Comparison of ENCODE assay signal across 19 cellular contexts in the genomic region with DNA sequence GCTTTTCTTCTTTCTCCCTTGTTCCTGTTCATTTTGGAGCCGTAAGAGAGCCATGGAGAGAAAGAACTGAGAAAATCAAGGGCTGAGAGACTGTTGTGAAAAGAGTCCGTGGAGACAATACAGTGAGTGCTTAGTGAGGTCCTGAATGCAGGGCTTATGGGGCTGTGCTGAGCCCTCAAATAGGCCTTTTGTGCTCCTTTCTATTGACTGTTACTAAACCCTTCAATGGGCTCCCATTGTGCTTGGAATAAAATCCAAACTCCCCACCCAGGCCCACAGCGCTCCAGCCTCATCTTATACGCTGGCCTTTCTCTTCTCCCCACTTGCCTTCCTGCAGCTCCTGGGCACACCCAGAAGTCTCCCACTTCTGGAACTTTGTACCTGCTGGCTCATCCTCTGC.
"Had no signal": no experiment of that assay in that cellular context is flagged by ENCODE, and none has a peak within 500 bp of the region (broad histone marks: within the 10 kb centered on the region; RNA-seq: fewer than 3 reads in every experiment).

No MANE protein-coding gene starts in this region.

- H3K27me3 Mint-ChIP-seq: activated naive CD8-positive, alpha-beta T cell treated with anti-CD3 and anti-CD28 coated beads for 36 hours had no signal

- ATAC-seq: activated CD8-positive, alpha-beta memory T cell treated with anti-CD3 and anti-CD28 coated beads, Interleukin-2, amount 10 ng/mL, durations not matched to agents 7 days and 5 days; activated T-cell treated with anti-CD3 and anti-CD28 coated beads, Interleukin-2, amount 50 U/mL, for 4 hours; esophagus mucosa; left lobe of liver had no signal

- H3K36me3 ChIP-seq: ovary, tibial artery, uterus had no signal

- H3K27ac Mint-ChIP-seq: activated CD8-positive, alpha-beta memory T cell treated with anti-CD3 and anti-CD28 coated beads, Interleukin-2, amount 10 ng/mL, durations not matched to agents 7 days and 5 days; activated naive CD8-positive, alpha-beta T cell treated with anti-CD3 and anti-CD28 coated beads for 36 hours; dendritic cell treated with granulocyte-macrophage colony-stimulating factor and Interleukin-4, amounts not matched to agents 40 ng/mL and 50 ng/mL, for 4 days; nephron had no signal

- H3K27ac ChIP-seq: ovary, skin epidermis, tibial artery, uterus had no signal

- H3K4me1 ChIP-seq: tibial artery, uterus had no signal

- H3K4me3 ChIP-seq: ovary, skin epidermis, tibial artery, uterus had no signal

- H3K9me3 Mint-ChIP-seq: activated naive CD8-positive, alpha-beta T cell treated with anti-CD3 and anti-CD28 coated beads for 36 hours; activated T-cell treated with anti-CD3 and anti-CD28 coated beads, Interleukin-2, amount 50 U/mL, for 4 hours; dendritic cell treated with granulocyte-macrophage colony-stimulating factor and Interleukin-4, amounts not matched to agents 40 ng/mL and 50 ng/mL, for 4 days had no signal

- H3K27me3 ChIP-seq: ovary, tibial artery, uterus had no signal

- DNase-seq: activated CD4-positive, alpha-beta T cell treated with anti-CD3 and anti-CD28 coated beads, Interleukin-2, amount 50 U/mL, for 48 hours; activated CD4-positive, CD25-positive, alpha-beta regulatory T cell treated with anti-CD3 and anti-CD28 coated beads, Interleukin-2, amount 50 U/mL, for 72 hours; activated CD8-positive, alpha-beta memory T cell treated with anti-CD3 and anti-CD28 coated beads, Interleukin-2, amount 10 ng/mL, durations not matched to agents 7 days and 5 days; activated effector memory CD4-positive, alpha-beta T cell treated with anti-CD3 and anti-CD28 coated beads, Interleukin-2, amount 50 U/mL, for 16 hours; activated naive CD8-positive, alpha-beta T cell treated with anti-CD3 and anti-CD28 coated beads for 36 hours; activated T-cell treated with anti-CD3 and anti-CD28 coated beads, Interleukin-2, amount 50 U/mL, for 4 hours; cerebellar nuclear complex; glutamatergic neuron; mammary epithelial cell; ovary; tibial artery; uterus had no signal

- FAIRE-seq: endometrium, islet of Langerhans had no signal

- H3K9me3 ChIP-seq: ovary, tibial artery, uterus had no signal

- H3K4me1 Mint-ChIP-seq: activated CD8-positive, alpha-beta memory T cell treated with anti-CD3 and anti-CD28 coated beads, Interleukin-2, amount 10 ng/mL, durations not matched to agents 7 days and 5 days; activated naive CD8-positive, alpha-beta T cell treated with anti-CD3 and anti-CD28 coated beads for 36 hours had no signal

- H3K4me3 Mint-ChIP-seq: activated CD8-positive, alpha-beta memory T cell treated with anti-CD3 and anti-CD28 coated beads, Interleukin-2, amount 10 ng/mL, durations not matched to agents 7 days and 5 days; activated naive CD8-positive, alpha-beta T cell treated with anti-CD3 and anti-CD28 coated beads for 36 hours; activated T-cell treated with anti-CD3 and anti-CD28 coated beads, Interleukin-2, amount 50 U/mL, for 4 hours; dendritic cell treated with granulocyte-macrophage colony-stimulating factor and Interleukin-4, amounts not matched to agents 40 ng/mL and 50 ng/mL, for 4 days; nephron had no signal

- H3K36me3 Mint-ChIP-seq: activated CD8-positive, alpha-beta memory T cell treated with anti-CD3 and anti-CD28 coated beads, Interleukin-2, amount 10 ng/mL, durations not matched to agents 7 days and 5 days; activated naive CD8-positive, alpha-beta T cell treated with anti-CD3 and anti-CD28 coated beads for 36 hours had no signal
